35 cellular contexts compared by ENCODE assay signal in the genomic region with DNA sequence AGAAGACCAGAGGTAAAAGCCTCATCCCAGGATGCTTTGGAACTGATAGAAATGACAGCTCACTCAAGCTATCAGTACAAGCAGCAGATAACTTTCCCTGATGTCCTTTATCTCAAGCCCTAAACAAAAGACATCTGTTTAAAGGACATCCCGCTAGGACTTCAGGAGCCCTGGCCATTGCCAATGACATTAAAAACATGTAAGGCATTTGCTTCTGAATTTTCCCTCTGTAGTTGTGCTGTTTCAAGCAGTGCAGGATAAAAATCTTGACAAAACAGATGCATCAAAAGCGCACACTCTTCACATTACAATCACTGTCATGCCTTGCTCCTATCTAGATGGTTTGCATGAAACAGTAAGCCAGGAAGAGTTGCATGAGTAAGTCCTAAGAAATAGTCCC.
DNase-seq lines count a peak whose midpoint lies in the region; ATAC-seq, FAIRE-seq and TF ChIP-seq lines count a peak whose summit lies in the region.
"Had no signal": no experiment of that assay in that cellular context is flagged by ENCODE, and none has a peak within 500 bp of the region (broad histone marks: within the 10 kb centered on the region; RNA-seq: fewer than 3 reads in every experiment).

No MANE protein-coding gene starts in this region.

- H3K36me3 ChIP-seq in neuron (ENCODE audit: insufficient read depth, low read length), result no peaks in the 10 kb centered on the region
- H3K36me3 ChIP-seq in breast epithelium, result no peaks in the 10 kb centered on the region
- H3K36me3 ChIP-seq: ascending aorta, esophagus squamous epithelium, pancreas, right atrium auricular region, thoracic aorta had no signal

- DNase-seq in A549 (ENCODE audit: low read depth in 1 of 2, low spot score in 1 of 2) (no peak), NCI-H2227 treated with DMSO at 0.1 percent for 48 hours (lab: John Stamatoyannopoulos, UW) (peak; percentile 43), breast epithelium (ENCODE audit: low spot score in 2 of 2) (no peak), progenitor cell of endocrine pancreas (ENCODE audit: low spot score, unreplicated experiment) (no peak)
- DNase-seq in effector memory CD8-positive, alpha-beta T cell, result no peak
- DNase-seq in stimulated activated naive B cell treated with anti-CD40 and anti-IgM and Interleukin-4, amounts not matched to agents 10 μg/mL and 1 μg/mL and 100 μg/mL, for 72 hours, result no peak
- DNase-seq: activated CD4-positive, alpha-beta T cell treated with anti-CD3 and anti-CD28 coated beads, Interleukin-2, amount 10 ng/mL, durations not matched to agents 7 days and 5 days; activated gamma-delta T cell; activated naive CD8-positive, alpha-beta T cell treated with anti-CD3 and anti-CD28 coated beads for 36 hours; activated T-cell treated with anti-CD3 and anti-CD28 coated beads, Interleukin-2, amount 50 U/mL, for 24 hours; CD4-positive, alpha-beta T cell; DND-41; esophagus squamous epithelium; foreskin keratinocyte; GOT3; kidney glomerular epithelial cell; naive thymus-derived CD8-positive, alpha-beta T cell; NCI-H1048; NCI-H1694 treated with DMSO at 0.1 percent for 48 hours; NCI-H2171 treated with DMSO at 0.1 percent for 48 hours; NCI-H526 treated with DMSO at 0.1 percent for 48 hours; pancreas; SIG-M5; stimulated activated CD4-positive, alpha-beta T cell treated with anti-CD3 and anti-CD28 coated beads, Interleukin-1b, Interleukin-23, amount 100 ng/mL, for 48 hours; T-helper 9 cell had no signal

- H3K27ac Mint-ChIP-seq in effector memory CD8-positive, alpha-beta T cell, result peak overlapping the region; percentile 24 to 84
- no peak overlapping the region for H3K27ac Mint-ChIP-seq in progenitor cell of endocrine pancreas
- no peak overlapping the region for H3K27ac Mint-ChIP-seq in stimulated activated naive B cell treated with anti-CD40 and anti-IgM and Interleukin-4, amounts not matched to agents 10 μg/mL and 1 μg/mL and 100 μg/mL, for 72 hours
- H3K27ac Mint-ChIP-seq: activated CD4-positive, alpha-beta T cell treated with anti-CD3 and anti-CD28 coated beads, Interleukin-2, amount 10 ng/mL, durations not matched to agents 7 days and 5 days; activated naive CD8-positive, alpha-beta T cell treated with anti-CD3 and anti-CD28 coated beads for 36 hours; CD4-positive, alpha-beta T cell; stimulated activated naive CD8-positive, alpha-beta T cell treated with anti-CD3 and anti-CD28 coated beads, Interleukin-15, Interleukin-2, amounts not matched to agents 100 ng/mL and 50 ng/mL, for 24 hours had no signal

- H3K4me1 ChIP-seq in A549 (peaks cover 10% of the 10 kb centered on the region; the same call in 1 of the 3 replicates), neuron (ENCODE audit: insufficient read depth, low read length) (peaks cover 8% of the 10 kb centered on the region), breast epithelium (no peaks in the 10 kb centered on the region)
- H3K4me1 ChIP-seq: ascending aorta, foreskin keratinocyte had no signal

- no peak overlapping the region for H3K4me3 Mint-ChIP-seq in effector memory CD8-positive, alpha-beta T cell
- H3K4me3 Mint-ChIP-seq in progenitor cell of endocrine pancreas (ENCODE audit: low read depth), result no peak overlapping the region
- H3K4me3 Mint-ChIP-seq in stimulated activated naive B cell treated with anti-CD40 and anti-IgM and Interleukin-4, amounts not matched to agents 10 μg/mL and 1 μg/mL and 100 μg/mL, for 72 hours, result no peak overlapping the region
- H3K4me3 Mint-ChIP-seq: activated CD4-positive, alpha-beta T cell treated with anti-CD3 and anti-CD28 coated beads, Interleukin-2, amount 10 ng/mL, durations not matched to agents 7 days and 5 days; activated naive CD8-positive, alpha-beta T cell treated with anti-CD3 and anti-CD28 coated beads for 36 hours; activated T-cell treated with anti-CD3 and anti-CD28 coated beads, Interleukin-2, amount 50 U/mL, for 24 hours; CD4-positive, alpha-beta T cell; naive thymus-derived CD8-positive, alpha-beta T cell; stimulated activated naive CD8-positive, alpha-beta T cell treated with anti-CD3 and anti-CD28 coated beads, Interleukin-15, Interleukin-2, amounts not matched to agents 100 ng/mL and 50 ng/mL, for 24 hours; WTC11 had no signal

- TF ChIP-seq POLR2A in A549 (IDR thresholded peaks at IDR 0.05; ENCODE audit: low read length) (no peak), breast epithelium (IDR thresholded peaks at IDR 0.05) (no peak)

- peaks cover 4 to 13% of the 10 kb centered on the region in 2 donors for H3K4me1 Mint-ChIP-seq in effector memory CD8-positive, alpha-beta T cell (ENCODE audit: low read depth in 2 of 2)
- H3K4me1 Mint-ChIP-seq in progenitor cell of endocrine pancreas (ENCODE audit: low read depth), result peaks cover 8% of the 10 kb centered on the region
- H3K4me1 Mint-ChIP-seq in stimulated activated naive B cell treated with anti-CD40 and anti-IgM and Interleukin-4, amounts not matched to agents 10 μg/mL and 1 μg/mL and 100 μg/mL, for 72 hours, result peaks cover 3 to 9% of the 10 kb centered on the region in 2 donors

- TF ChIP-seq EP300 in A549 (IDR thresholded peaks at IDR 0.05), result no peak

- POLR2A ChIA-PET in A549 (lab: Yijun Ruan, JAX), result no interaction called here

- TF ChIP-seq CTCF in A549 (IDR thresholded peaks at IDR 0.05) (no peak), breast epithelium (IDR thresholded peaks at IDR 0.05) (no peak), progenitor cell of endocrine pancreas (IDR thresholded peaks at IDR 0.05; ENCODE audit: unreplicated experiment) (no peak)

- WGBS in A549 (ENCODE audit: missing lambda C conversion rate), result 90% methylated on average over 2 of the region's 2 CpGs

- no peak overlapping the region for H3K4me3 ChIP-seq in A549
- H3K4me3 ChIP-seq in neuron (ENCODE audit: low read length), result no peak overlapping the region
- H3K4me3 ChIP-seq in breast epithelium, result no peak overlapping the region
- H3K4me3 ChIP-seq: ascending aorta, esophagus squamous epithelium, pancreas, right atrium auricular region, thoracic aorta had no signal

- intact Hi-C loops in breast epithelium (cut with DNase I; ENCODE audit: low total_unique reads), result no loop called here

- no peak for FAIRE-seq in A549 (lab: Jason Lieb, UNC)
- FAIRE-seq: A204.1, D721Med, endometrium, pancreas had no signal

- no peak overlapping the region for H3K27ac ChIP-seq in A549
- H3K27ac ChIP-seq in breast epithelium, result no peak overlapping the region
- H3K27ac ChIP-seq: ascending aorta, esophagus squamous epithelium, foreskin keratinocyte, right atrium auricular region, thoracic aorta had no signal

- H3K27me3 ChIP-seq in neuron (ENCODE audit: insufficient read depth, low read length) (no peaks in the 10 kb centered on the region), breast epithelium (no peaks in the 10 kb centered on the region)
- H3K27me3 ChIP-seq: ascending aorta, esophagus squamous epithelium, foreskin keratinocyte, pancreas, right atrium auricular region had no signal

- H2AFZ ChIP-seq in neuron (ENCODE audit: low read depth, low read length), result peak overlapping the region; percentile 49

- H3K9me3 ChIP-seq in A549 (no peaks in the 10 kb centered on the region), neuron (ENCODE audit: low read length) (no peaks in the 10 kb centered on the region), breast epithelium (no peaks in the 10 kb centered on the region)
- H3K9me3 ChIP-seq: ascending aorta, esophagus squamous epithelium, pancreas, right atrium auricular region, thoracic aorta had no signal

- no peak for ATAC-seq in A549
- no peak for ATAC-seq in effector memory CD8-positive, alpha-beta T cell (replicated peaks)
- no peak for ATAC-seq in GM21367 (IDR thresholded peaks at IDR 0.05; ENCODE audit: unreplicated experiment)
- no peak for ATAC-seq in stimulated activated naive B cell treated with anti-CD40 and anti-IgM and Interleukin-4, amounts not matched to agents 10 μg/mL and 1 μg/mL and 100 μg/mL, for 72 hours (replicated peaks)
- ATAC-seq: naive thymus-derived CD8-positive, alpha-beta T cell; WTC11 had no signal

- H3K36me3 Mint-ChIP-seq in effector memory CD8-positive, alpha-beta T cell (ENCODE audit: insufficient read depth), result peaks cover 22% of the 10 kb centered on the region
- H3K36me3 Mint-ChIP-seq in progenitor cell of endocrine pancreas (ENCODE audit: insufficient read depth), result peaks cover 1% of the 10 kb centered on the region
- H3K36me3 Mint-ChIP-seq in stimulated activated naive B cell treated with anti-CD40 and anti-IgM and Interleukin-4, amounts not matched to agents 10 μg/mL and 1 μg/mL and 100 μg/mL, for 72 hours, result no peaks in the 10 kb centered on the region

- H3K9me3 Mint-ChIP-seq in effector memory CD8-positive, alpha-beta T cell, result no peaks in the 10 kb centered on the region
- H3K9me3 Mint-ChIP-seq in progenitor cell of endocrine pancreas (ENCODE audit: low read depth), result peaks cover 3% of the 10 kb centered on the region
- H3K9me3 Mint-ChIP-seq in stimulated activated naive B cell treated with anti-CD40 and anti-IgM and Interleukin-4, amounts not matched to agents 10 μg/mL and 1 μg/mL and 100 μg/mL, for 72 hours, result peaks cover 0 to 1% of the 10 kb centered on the region in 2 donors
- H3K9me3 Mint-ChIP-seq: activated T-cell treated with anti-CD3 and anti-CD28 coated beads, Interleukin-2, amount 50 U/mL, for 24 hours; stimulated activated naive CD8-positive, alpha-beta T cell treated with anti-CD3 and anti-CD28 coated beads, Interleukin-15, Interleukin-2, amounts not matched to agents 100 ng/mL and 50 ng/mL, for 24 hours had no signal

- H3K27me3 Mint-ChIP-seq in effector memory CD8-positive, alpha-beta T cell, result no peaks in the 10 kb centered on the region
- peaks cover 6% of the 10 kb centered on the region for H3K27me3 Mint-ChIP-seq in progenitor cell of endocrine pancreas
- H3K27me3 Mint-ChIP-seq in stimulated activated naive B cell treated with anti-CD40 and anti-IgM and Interleukin-4, amounts not matched to agents 10 μg/mL and 1 μg/mL and 100 μg/mL, for 72 hours, result peaks cover 0 to 2% of the 10 kb centered on the region in 2 donors
- H3K27me3 Mint-ChIP-seq: activated CD4-positive, alpha-beta T cell treated with anti-CD3 and anti-CD28 coated beads, Interleukin-2, amount 10 ng/mL, durations not matched to agents 7 days and 5 days; activated naive CD8-positive, alpha-beta T cell treated with anti-CD3 and anti-CD28 coated beads for 36 hours; activated T-cell treated with anti-CD3 and anti-CD28 coated beads, Interleukin-2, amount 50 U/mL, for 24 hours; CD4-positive, alpha-beta T cell; naive thymus-derived CD8-positive, alpha-beta T cell; stimulated activated naive CD8-positive, alpha-beta T cell treated with anti-CD3 and anti-CD28 coated beads, Interleukin-15, Interleukin-2, amounts not matched to agents 100 ng/mL and 50 ng/mL, for 24 hours had no signal

- CTCF ChIA-PET in A549 (lab: Yijun Ruan, JAX), result no interaction called here

- H3K4me2 ChIP-seq in A549, result peak overlapping the region; percentile 24; the same call in 2 of the 3 replicates

- TF ChIP-seq RAD21 in A549 (conservative IDR thresholded peaks at IDR 0.05 in 1 of 2, IDR thresholded peaks at IDR 0.05 in 1 of 2), result no peak

TF ChIP-seq in A549, 52 proteins besides CTCF, POLR2A, EP300 and RAD21 (continues in another document):
- TF ChIP-seq SMC3 (IDR thresholded peaks at IDR 0.05), result no peak

Comparison
In these comparisons a context has a peak if more than half of its experiments do, and no peak if none do; other contexts are left out.
1. H3K27ac Mint-ChIP-seq: peak in effector memory CD8-positive, alpha-beta T cell (2 of 2); none in progenitor cell of endocrine pancreas (single experiment) and stimulated activated naive B cell treated with anti-CD40 and anti-IgM and Interleukin-4, amounts not matched to agents 10 μg/mL and 1 μg/mL and 100 μg/mL, for 72 hours (single experiment).